Comparison of ENCODE assay signal across 20 cellular contexts in the genomic region with DNA sequence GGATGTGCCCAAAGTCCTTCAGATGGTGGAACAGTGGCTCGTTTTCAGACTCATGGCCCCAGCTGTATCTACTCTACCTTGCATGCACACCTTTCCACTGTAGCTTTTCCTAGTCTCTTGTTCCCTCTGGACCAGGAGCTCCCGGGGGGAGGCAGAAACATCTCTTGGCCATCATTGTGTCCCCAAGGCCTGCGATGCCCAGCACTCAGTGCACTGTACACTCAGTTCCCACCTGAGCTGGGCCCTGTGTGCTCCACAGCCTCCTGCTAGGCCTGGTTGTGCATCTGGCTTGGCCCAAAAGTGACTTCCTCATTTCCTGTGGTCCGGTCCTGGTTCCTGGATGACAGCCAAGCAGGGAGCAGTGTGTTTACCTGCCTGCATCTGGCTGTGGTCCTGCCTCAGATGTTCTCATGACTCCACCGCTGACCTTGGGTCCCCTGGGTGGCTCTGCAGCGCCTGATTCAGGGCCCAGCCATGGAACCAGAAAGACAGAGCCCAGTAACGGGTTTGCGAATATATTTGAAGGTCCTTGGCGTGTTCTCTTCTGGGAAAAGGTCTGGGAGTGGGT. TPM values are rescaled to one million over a fixed set of nuclear protein-coding genes. Genes with fewer than 3 reads are reported as not detected.
DNase-seq lines count a peak whose midpoint lies in the region; ATAC-seq, FAIRE-seq and TF ChIP-seq lines count a peak whose summit lies in the region.
"Had no signal": no experiment of that assay in that cellular context is flagged by ENCODE, and none has a peak within 500 bp of the region (broad histone marks: within the 10 kb centered on the region; RNA-seq: fewer than 3 reads in every experiment).

No MANE protein-coding gene starts in this region.

- DNase-seq in DMS53 (lab: John Stamatoyannopoulos, UW): peak; percentile 62
- peak; percentile 66 for DNase-seq in LNCaP clone FGC (ENCODE audit: low read depth)
- DNase-seq in kidney: peak; percentile 75
- DNase-seq in small intestine: peak; percentile 16
- no peak for DNase-seq in activated CD4-positive, alpha-beta T cell treated with anti-CD3 and anti-CD28 coated beads for 48 hours
- DNase-seq: ACHN, AML-193, Caco-2, DMS79 treated with DMSO at 0.1 percent for 48 hours, MG63, NCI-H1092, NCI-H1694, NCI-H345, NCI-H69, Right ventricle myocardium superior, T-cell had no signal

- WGBS in small intestine, 3 donors: 64 to 76% (median 65%) methylated on average over 9 of the region's 9 CpGs

- no peak for TF ChIP-seq CTCF in LNCaP clone FGC (IDR thresholded peaks at IDR 0.05; ENCODE audit: control insufficient read depth, extremely low read depth, insufficient read depth)
- TF ChIP-seq CTCF in kidney (IDR thresholded peaks at IDR 0.05; ENCODE audit: borderline replicate concordance, extremely low read depth, insufficient read depth): no peak

- no peak overlapping the region for H3K9ac ChIP-seq in kidney (ENCODE audit: low read length in 2 of 2)

- H3K4me1 ChIP-seq in kidney (ENCODE audit: control insufficient read depth in 1 of 2, insufficient read depth in 1 of 2, low read depth in 1 of 2, low read length in 2 of 2): no peaks in the 10 kb centered on the region
- no peaks in the 10 kb centered on the region for H3K4me1 ChIP-seq in small intestine (ENCODE audit: control insufficient read depth in 2 of 2, insufficient read depth in 1 of 2, low read depth in 1 of 2, low read length in 1 of 2)
- H3K4me1 ChIP-seq: Caco-2 had no signal

- intact Hi-C loops in kidney (cut with DNase I): no loop called here

- H3K27ac ChIP-seq in kidney (ENCODE audit: low read depth in 2 of 2, low read length in 2 of 2): no peak overlapping the region
- H3K27ac ChIP-seq in small intestine (ENCODE audit: low read depth in 1 of 2, low read length in 1 of 2): no peak overlapping the region
- H3K27ac ChIP-seq: SK-N-MC had no signal

- ATAC-seq in HG03565 (IDR thresholded peaks at IDR 0.05; ENCODE audit: unreplicated experiment): no peak
- no peak for ATAC-seq in GM21786 (IDR thresholded peaks at IDR 0.05; ENCODE audit: unreplicated experiment)
- ATAC-seq: Panc1, T-cell had no signal

- H3K9me3 ChIP-seq in kidney (ENCODE audit: control insufficient read depth in 1 of 2, low read length in 2 of 2): no peaks in the 10 kb centered on the region
- no peaks in the 10 kb centered on the region for H3K9me3 ChIP-seq in small intestine (ENCODE audit: control insufficient read depth, low read depth)
- H3K9me3 ChIP-seq: Caco-2, MG63 had no signal

- no peak overlapping the region for H3K4me3 ChIP-seq in LNCaP clone FGC (ENCODE audit: low read depth, low read length)
- H3K4me3 ChIP-seq in kidney (ENCODE audit: low read length in 2 of 2): no peak overlapping the region
- no peak overlapping the region for H3K4me3 ChIP-seq in small intestine (ENCODE audit: low read depth in 1 of 2, low read length in 2 of 2)
- H3K4me3 ChIP-seq: MG63, SK-N-MC had no signal

- H3K27me3 ChIP-seq in small intestine (ENCODE audit: control insufficient read depth in 2 of 2, insufficient read depth in 2 of 2, low read length in 2 of 2): no peaks in the 10 kb centered on the region
- H3K27me3 ChIP-seq: MG63 had no signal

- H3K36me3 ChIP-seq in kidney (ENCODE audit: control insufficient read depth in 1 of 2, insufficient read depth in 2 of 2, low read length in 2 of 2): no peaks in the 10 kb centered on the region
- no peaks in the 10 kb centered on the region for H3K36me3 ChIP-seq in small intestine (ENCODE audit: control insufficient read depth in 2 of 2, insufficient read depth in 2 of 2, low read length in 2 of 2)
- H3K36me3 ChIP-seq: MG63 had no signal

- no peak for FAIRE-seq in kidney (lab: Jason Lieb, UNC)
- FAIRE-seq in small intestine (lab: Jason Lieb, UNC): no peak

RNA-seq across cellular contexts. Expression of a gene that starts 9.9 kb away (rescaled TPM):
- total RNA-seq in kidney: 81.7 TPM
- polyA plus RNA-seq in kidney (ENCODE audit: insufficient read depth, low read depth, low replicate concordance) (15.8 TPM), small intestine (10 to 100 TPM; 16.8 to 26.2 (median 18.1) TPM)
